In the genomic region with DNA sequence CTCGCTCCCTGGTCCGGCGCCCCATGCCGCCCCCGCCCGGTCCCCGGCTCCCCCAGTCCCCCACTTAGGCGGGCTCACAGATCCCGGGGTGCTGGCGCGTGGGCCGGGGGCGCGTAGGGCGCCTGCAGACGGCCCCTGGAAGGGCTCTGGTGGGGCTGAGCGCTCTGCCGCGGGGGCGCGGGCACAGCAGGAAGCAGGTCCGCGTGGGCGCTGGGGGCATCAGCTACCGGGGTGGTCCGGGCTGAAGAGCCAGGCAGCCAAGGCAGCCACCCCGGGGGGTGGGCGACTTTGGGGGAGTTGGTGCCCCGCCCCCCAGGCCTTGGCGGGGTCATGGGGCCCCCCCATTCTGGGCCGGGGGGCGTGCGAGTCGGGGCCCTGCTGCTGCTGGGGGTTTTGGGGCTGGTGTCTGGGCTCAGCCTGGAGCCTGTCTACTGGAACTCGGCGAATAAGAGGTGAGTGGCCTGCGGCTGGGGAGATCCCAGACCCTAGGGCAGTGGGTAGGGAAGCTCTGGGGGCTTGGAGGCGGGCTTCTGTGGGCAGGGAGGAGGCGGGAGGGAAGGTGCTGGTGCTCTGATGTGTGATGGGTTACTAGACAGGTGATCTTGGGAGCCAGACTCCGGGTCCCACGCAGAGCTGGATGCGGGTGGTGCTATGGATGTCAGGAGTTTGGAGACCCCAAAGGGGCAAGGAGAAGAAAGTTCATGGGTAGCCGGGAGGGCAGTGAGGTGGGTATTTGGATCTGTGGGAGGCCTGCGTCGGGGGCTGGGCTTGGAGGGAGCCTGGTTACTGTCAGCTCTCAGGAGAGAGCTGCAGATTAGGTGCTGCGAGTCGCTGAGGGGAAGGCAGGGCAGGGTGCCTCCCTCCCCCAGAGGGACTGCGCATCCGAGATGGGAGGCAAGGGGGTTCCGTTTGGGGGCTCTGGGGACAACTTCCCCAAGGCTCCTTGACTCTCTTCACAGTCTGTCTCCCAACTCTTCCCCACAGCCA, we compare ENCODE assay signal across 8 cellular contexts. TPM values are rescaled to one million over a fixed set of nuclear protein-coding genes. Genes with fewer than 3 reads are reported as not detected.
DNase-seq lines count a peak whose midpoint lies in the region; ATAC-seq and TF ChIP-seq lines count a peak whose summit lies in the region.

No MANE protein-coding gene starts in this region.

- no peaks in the 10 kb centered on the region for H3K36me3 ChIP-seq in Panc1 (ENCODE audit: control insufficient read depth, insufficient read depth, low read length)
- peaks cover 21 to 29% (median 26%) of the 10 kb centered on the region in 4 donors for H3K36me3 ChIP-seq in esophagus muscularis mucosa

- BruUV-seq in Panc1 (replicated peaks; lab: Mats Ljungman, UMichigan) = no TSS peak

- no peaks in the 10 kb centered on the region for H3K9me3 ChIP-seq in CD4-positive, alpha-beta T cell (ENCODE audit: control insufficient read depth, low read length)
- H3K9me3 ChIP-seq in Panc1 (ENCODE audit: control insufficient read depth, insufficient read depth, low read depth, low read length) (no peaks in the 10 kb centered on the region), esophagus muscularis mucosa (no peaks in the 10 kb centered on the region)

- H3K36me3 Mint-ChIP-seq in CD4-positive, alpha-beta T cell (ENCODE audit: low read depth) = peaks cover 28% of the 10 kb centered on the region
- H3K36me3 Mint-ChIP-seq in osteocyte (ENCODE audit: unreplicated experiment) = no peaks in the 10 kb centered on the region
- H3K36me3 Mint-ChIP-seq in activated naive CD4-positive, alpha-beta T cell treated with anti-CD3 and anti-CD28 coated beads, Interleukin-2, amount 10 ng/mL, durations not matched to agents 7 days and 5 days = peaks cover 13% of the 10 kb centered on the region

- peaks cover 57% of the 10 kb centered on the region for H3K27me3 ChIP-seq in CD4-positive, alpha-beta T cell (ENCODE audit: control insufficient read depth, insufficient read depth, low read length)
- no peaks in the 10 kb centered on the region for H3K27me3 ChIP-seq in Panc1 (ENCODE audit: control insufficient read depth, insufficient read depth, low read length)
- H3K27me3 ChIP-seq in esophagus muscularis mucosa = peaks cover 0 to 100% (median 27%) of the 10 kb centered on the region in 4 donors

- intact Hi-C loops in CD4-positive, alpha-beta T cell (cut with DNase I, micrococcal nuclease) = no loop called here
- intact Hi-C loops in Panc1 (cut with micrococcal nuclease; ENCODE audit: unreplicated experiment) (no loop called here), esophagus muscularis mucosa (cut with DNase I) (no loop called here)

- CTCF ChIA-PET in CD4-positive, alpha-beta T cell (lab: Charles Lee) = no interaction called here
- CTCF ChIA-PET in Panc1 (lab: Charles Lee) = interaction anchor here (0.5 kb wide), 1 partner anchor 11 kb away, joined by 6 read pairs; no protein-coding TSS in a partner anchor
- CTCF ChIA-PET in activated naive CD4-positive, alpha-beta T cell treated with anti-CD3 and anti-CD28 coated beads, Interleukin-2, amount 10 ng/mL, durations not matched to agents 7 days and 5 days (lab: Charles Lee) = no interaction called here

- WGBS in esophagus muscularis mucosa = 6% methylated on average over 26 of the region's 50 CpGs

- POLR2A ChIA-PET in CD4-positive, alpha-beta T cell (lab: Charles Lee) = no interaction called here
- POLR2A ChIA-PET in Panc1 (lab: Charles Lee) = interaction anchor here (0.6 kb wide), 1 partner anchor 18 kb away, joined by 7 read pairs; a partner anchor contains a TSS

- no peak overlapping the region for H3K27ac Mint-ChIP-seq in CD4-positive, alpha-beta T cell
- no peak overlapping the region for H3K27ac Mint-ChIP-seq in osteocyte (ENCODE audit: unreplicated experiment)
- no peak overlapping the region for H3K27ac Mint-ChIP-seq in activated naive CD4-positive, alpha-beta T cell treated with anti-CD3 and anti-CD28 coated beads, Interleukin-2, amount 10 ng/mL, durations not matched to agents 7 days and 5 days

- peaks cover 70% of the 10 kb centered on the region for H3K27me3 Mint-ChIP-seq in CD4-positive, alpha-beta T cell
- peaks cover 16% of the 10 kb centered on the region for H3K27me3 Mint-ChIP-seq in osteocyte (ENCODE audit: unreplicated experiment)
- H3K27me3 Mint-ChIP-seq in activated naive CD4-positive, alpha-beta T cell treated with anti-CD3 and anti-CD28 coated beads, Interleukin-2, amount 10 ng/mL, durations not matched to agents 7 days and 5 days = peaks cover 77% of the 10 kb centered on the region

- H3K4me3 Mint-ChIP-seq in CD4-positive, alpha-beta T cell = peak overlapping the region; percentile 27
- H3K4me3 Mint-ChIP-seq in osteocyte (ENCODE audit: unreplicated experiment) = peak overlapping the region; percentile 76
- H3K4me3 Mint-ChIP-seq in activated naive CD4-positive, alpha-beta T cell treated with anti-CD3 and anti-CD28 coated beads, Interleukin-2, amount 10 ng/mL, durations not matched to agents 7 days and 5 days = no peak overlapping the region

- TF ChIP-seq EP300 in esophagus muscularis mucosa (IDR thresholded peaks at IDR 0.05) = no peak

- peaks cover 12% of the 10 kb centered on the region; the same call in 1 of the 2 replicates for H3K4me1 ChIP-seq in Panc1 (ENCODE audit: control insufficient read depth, insufficient read depth, low read length)
- H3K4me1 ChIP-seq in esophagus muscularis mucosa = peaks cover 16 to 27% (median 22%) of the 10 kb centered on the region in 4 donors

- ATAC-seq in CD4-positive, alpha-beta T cell (ENCODE audit: poor library complexity) = peak; percentile 32
- ATAC-seq in Panc1 (peak; percentile 27), GM18519 (IDR thresholded peaks at IDR 0.05; ENCODE audit: low FRiP score, unreplicated experiment) (no peak)

- no peaks in the 10 kb centered on the region for H3K9me3 Mint-ChIP-seq in CD4-positive, alpha-beta T cell
- H3K9me3 Mint-ChIP-seq in osteocyte (ENCODE audit: unreplicated experiment) = no peaks in the 10 kb centered on the region
- no peaks in the 10 kb centered on the region for H3K9me3 Mint-ChIP-seq in activated naive CD4-positive, alpha-beta T cell treated with anti-CD3 and anti-CD28 coated beads, Interleukin-2, amount 10 ng/mL, durations not matched to agents 7 days and 5 days

- no peak for TF ChIP-seq POLR2A in esophagus muscularis mucosa (IDR thresholded peaks at IDR 0.05; ENCODE audit: low read depth)

- H3K27ac ChIP-seq in CD4-positive, alpha-beta T cell (ENCODE audit: low read depth, low read length) = no peak overlapping the region
- H3K27ac ChIP-seq in Panc1 (ENCODE audit: low read length) = no peak overlapping the region
- no peak overlapping the region for H3K27ac ChIP-seq in esophagus muscularis mucosa (replicated peaks in 1 of 4)

- no peak for TF ChIP-seq CTCF in CD4-positive, alpha-beta T cell (IDR thresholded peaks at IDR 0.05)
- no peak for TF ChIP-seq CTCF in Panc1 (IDR thresholded peaks at IDR 0.05)
- no peak for TF ChIP-seq CTCF in esophagus muscularis mucosa (IDR thresholded peaks at IDR 0.05)
- no peak for TF ChIP-seq CTCF in osteocyte (IDR thresholded peaks at IDR 0.05)

- in situ Hi-C loops in Panc1 (cut with HindIII; ENCODE audit: low pct_unique_long_range_greater_than_20kb, low sequenced_read_pairs) = no loop called here

- peaks cover 20% of the 10 kb centered on the region for H3K4me1 Mint-ChIP-seq in CD4-positive, alpha-beta T cell (ENCODE audit: low read depth)
- H3K4me1 Mint-ChIP-seq in osteocyte (ENCODE audit: unreplicated experiment) = peaks cover 27% of the 10 kb centered on the region
- peaks cover 18% of the 10 kb centered on the region for H3K4me1 Mint-ChIP-seq in activated naive CD4-positive, alpha-beta T cell treated with anti-CD3 and anti-CD28 coated beads, Interleukin-2, amount 10 ng/mL, durations not matched to agents 7 days and 5 days

- DNase-seq in CD4-positive, alpha-beta T cell = no peak
- no peak for DNase-seq in Panc1 (ENCODE audit: low read depth, low spot score)
- DNase-seq in esophagus muscularis mucosa (ENCODE audit: extremely low spot score) = no peak
- no peak for DNase-seq in osteocyte (ENCODE audit: extremely low spot score, unreplicated experiment)
- DNase-seq in NCI-H128 (lab: John Stamatoyannopoulos, UW; ENCODE audit: unreplicated experiment) = no peak
- no peak for DNase-seq in superior temporal gyrus (ENCODE audit: extremely low spot score)
- no peak for DNase-seq in activated naive CD4-positive, alpha-beta T cell treated with anti-CD3 and anti-CD28 coated beads, Interleukin-2, amount 10 ng/mL, durations not matched to agents 7 days and 5 days

- H3K4me3 ChIP-seq in Panc1 (ENCODE audit: low read depth in 2 of 2, low read length in 2 of 2) (peak overlapping the region; percentile 44 to 54), esophagus muscularis mucosa (peak overlapping the region; percentile 40 to 55 (median 44))

RNA-seq across cellular contexts. Expression of a gene that starts 0.6 kb away (rescaled TPM):
- not detected for total RNA-seq in CD4-positive, alpha-beta T cell
- total RNA-seq in Panc1 (2021; ENCODE audit: unreplicated experiment) (2.5 TPM), esophagus muscularis mucosa (under 1 TPM; 0.17 to 0.42 (median 0.33) TPM), osteocyte (12.3 and 12.7 TPM in 2 replicates)
- 2.7 TPM for polyA plus RNA-seq in Panc1 (2012; ENCODE audit: insufficient read length)

RNA-seq across cellular contexts. Expression of a gene that starts 12.0 kb away (rescaled TPM):
- total RNA-seq in CD4-positive, alpha-beta T cell = not detected
- total RNA-seq in Panc1 (2021; ENCODE audit: unreplicated experiment) (0.13 TPM), esophagus muscularis mucosa (under 1 TPM; under 0.01 to 0.17 (median 0.06) TPM), osteocyte (0.03 and 0.05 TPM in 2 replicates)
- polyA plus RNA-seq in Panc1 (2012; ENCODE audit: insufficient read length) = 0.13 TPM

RNA-seq across cellular contexts. Expression of a gene that starts 17.3 kb away (rescaled TPM):
- total RNA-seq in CD4-positive, alpha-beta T cell = 1 to 10 TPM; 3.9 to 4.0 TPM
- 27.0 TPM for total RNA-seq in Panc1 (2021; ENCODE audit: unreplicated experiment)
- polyA plus RNA-seq in Panc1 (2012; ENCODE audit: insufficient read length) = 36.6 TPM
- 1 to 10 TPM; 3.3 to 6.4 (median 3.8) TPM for total RNA-seq in esophagus muscularis mucosa
- total RNA-seq in osteocyte = 11.8 and 13.4 TPM in 2 replicates

RNA-seq across cellular contexts. Expression of a gene that starts 18.3 kb away (rescaled TPM):
- total RNA-seq in CD4-positive, alpha-beta T cell = 10 to 100 TPM; 25.8 to 26.0 TPM
- total RNA-seq in Panc1 (2021; ENCODE audit: unreplicated experiment) (129 TPM), esophagus muscularis mucosa (10 to 100 TPM; 14.9 to 18.3 (median 16.1) TPM), osteocyte (98.7 and 99.5 TPM in 2 replicates)
- 147 TPM for polyA plus RNA-seq in Panc1 (2012; ENCODE audit: insufficient read length)

RNA-seq across cellular contexts. Expression of a gene that starts 54.8 kb away (rescaled TPM):
- under 1 TPM; 0.17 to 0.69 TPM for total RNA-seq in CD4-positive, alpha-beta T cell
- total RNA-seq in Panc1 (2021; ENCODE audit: unreplicated experiment) (0.08 TPM), esophagus muscularis mucosa (1 to 10 TPM; 1.6 to 2.9 (median 2.2) TPM), osteocyte (2.4 and 3.0 TPM in 2 replicates)
- polyA plus RNA-seq in Panc1 (2012; ENCODE audit: insufficient read length) = not detected
